In the genomic region with DNA sequence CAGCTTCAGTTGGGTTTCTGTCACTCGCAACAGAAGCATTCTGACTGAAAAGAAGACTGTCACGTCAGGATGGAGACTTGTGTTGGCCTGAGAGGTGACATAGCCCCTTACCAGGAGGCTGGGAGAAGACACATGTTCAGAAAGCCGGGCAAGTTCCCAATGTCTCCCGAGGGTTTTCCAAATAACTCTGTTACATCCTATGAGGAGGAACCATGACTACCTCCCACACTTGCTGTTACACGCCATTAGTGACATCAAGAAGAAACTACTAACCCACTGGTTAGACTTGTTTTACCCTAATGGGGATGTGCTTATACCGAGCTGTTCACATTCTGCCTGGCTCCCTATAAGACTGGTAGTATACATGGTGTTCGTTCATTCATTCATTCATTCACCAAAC, we compare ENCODE assay signal across 13 cellular contexts. TPM values are rescaled to one million over a fixed set of nuclear protein-coding genes. Genes with fewer than 3 reads are reported as not detected.
A peak's percentile ranks its signal among the peaks of the same experiment; 100 is the strongest.
DNase-seq lines count a peak whose midpoint lies in the region; ATAC-seq and TF ChIP-seq lines count a peak whose summit lies in the region.
"Had no signal": no experiment of that assay in that cellular context is flagged by ENCODE, and none has a peak within 500 bp of the region (broad histone marks: within the 10 kb centered on the region; RNA-seq: fewer than 3 reads in every experiment).

No MANE protein-coding gene starts in this region.

- ATAC-seq in IMR-90 (ENCODE audit: low read depth) (no peak), GM21423 (IDR thresholded peaks at IDR 0.05; ENCODE audit: unreplicated experiment) (no peak)

- H3K27ac ChIP-seq in IMR-90 (ENCODE audit: insufficient read depth, low read length): peak overlapping the region; percentile 43; the same call in 1 of the 2 replicates
- peak overlapping the region; percentile 90 for H3K27ac ChIP-seq in cingulate gyrus (ENCODE audit: low read depth, low read length)
- H3K27ac ChIP-seq in substantia nigra (ENCODE audit: low read depth, low read length, poor library complexity, severe bottlenecking): peak overlapping the region; percentile 91
- H3K27ac ChIP-seq: HL-60 had no signal

- no peak overlapping the region for H3K4me2 ChIP-seq in IMR-90 (ENCODE audit: low read depth, low read length)

- H2AK5ac ChIP-seq in IMR-90 (ENCODE audit: low read depth, low read length): peak overlapping the region; percentile 35; the same call in 1 of the 2 replicates

- TF ChIP-seq RAD21 in IMR-90 (IDR thresholded peaks at IDR 0.05; ENCODE audit: low read length): no peak

- no peak overlapping the region for H3K14ac ChIP-seq in IMR-90 (replicated peaks; ENCODE audit: low read depth, low read length)

- H2BK15ac ChIP-seq in IMR-90 (ENCODE audit: low read depth, low read length): no peak overlapping the region

- no CpG with 5 or more reads among the region's 7 CpGs for WGBS in IMR-90 (ENCODE audit: extremely low coverage in 2 of 2, insufficient read length in 1 of 2), 2 experiments

- H2BK20ac ChIP-seq in IMR-90 (ENCODE audit: low read depth, low read length): no peak overlapping the region

- peaks cover 22 to 76% of the 10 kb centered on the region in 2 experiments for H3K79me1 ChIP-seq in IMR-90 (ENCODE audit: low read depth in 1 of 2, low read length in 2 of 2)

- intact Hi-C loops in IMR-90 (cut with micrococcal nuclease): no loop called here

- dilution Hi-C loops in IMR-90 (cut with HindIII; ENCODE audit: low sequenced_read_pairs, unreplicated experiment): no loop called here

- H3K9me1 ChIP-seq in IMR-90 (ENCODE audit: insufficient read depth, low read length): peaks cover 30% of the 10 kb centered on the region

- no peak overlapping the region for H3K9ac ChIP-seq in IMR-90 (ENCODE audit: low read depth, low read length)

- H3K27me3 ChIP-seq in IMR-90 (ENCODE audit: control insufficient read depth, insufficient read depth, low read length): no peaks in the 10 kb centered on the region

- H2AFZ ChIP-seq in IMR-90 (replicated peaks; ENCODE audit: low read length, poor library complexity): no peak overlapping the region

- in situ Hi-C loops in IMR-90 (cut with MboI; ENCODE audit: low sequenced_read_pairs): no loop called here

- H3K36me3 ChIP-seq in IMR-90 (ENCODE audit: control insufficient read depth, insufficient read depth, low read length): peaks cover 26% of the 10 kb centered on the region; the same call in 1 of the 2 replicates

- H3K4me3 ChIP-seq in IMR-90 (ENCODE audit: insufficient read depth, low read depth, low read length): no peak overlapping the region

- no peak overlapping the region for H3K4me3 Mint-ChIP-seq in mesothelial cell of epicardium
- H3K4me3 Mint-ChIP-seq: activated CD8-positive, alpha-beta memory T cell treated with anti-CD3 and anti-CD28 coated beads, Interleukin-2, amount 10 ng/mL, durations not matched to agents 7 days and 5 days; activated naive CD4-positive, alpha-beta T cell treated with anti-CD3 and anti-CD28 coated beads, Interleukin-2, amount 50 U/mL, for 24 hours; CD4-positive, alpha-beta memory T cell had no signal

- no peak overlapping the region for H4K91ac ChIP-seq in IMR-90 (ENCODE audit: insufficient read depth, low read depth, low read length)

- H3K23ac ChIP-seq in IMR-90 (ENCODE audit: low read depth, low read length): no peak overlapping the region

- no peaks in the 10 kb centered on the region for H3K27me3 Mint-ChIP-seq in mesothelial cell of epicardium (ENCODE audit: low read depth)
- H3K27me3 Mint-ChIP-seq: activated naive CD4-positive, alpha-beta T cell treated with anti-CD3 and anti-CD28 coated beads, Interleukin-2, amount 50 U/mL, for 24 hours had no signal

- peak overlapping the region; percentile 8; the same call in 1 of the 2 replicates for H3K4ac ChIP-seq in IMR-90 (ENCODE audit: low read depth, low read length)

- POLR2A ChIA-PET in IMR-90 (lab: Charles Lee; ENCODE audit: unreplicated experiment): no interaction called here

- peaks cover 33% of the 10 kb centered on the region for H3K4me1 ChIP-seq in IMR-90 (ENCODE audit: control insufficient read depth, insufficient read depth, low read length)

- H3K9me3 Mint-ChIP-seq in mesothelial cell of epicardium: no peaks in the 10 kb centered on the region
- H3K9me3 Mint-ChIP-seq: activated naive CD4-positive, alpha-beta T cell treated with anti-CD3 and anti-CD28 coated beads, Interleukin-2, amount 50 U/mL, for 24 hours; CD4-positive, alpha-beta memory T cell had no signal

- H3K4me1 Mint-ChIP-seq in mesothelial cell of epicardium: peaks cover 31% of the 10 kb centered on the region
- H3K4me1 Mint-ChIP-seq: activated naive CD4-positive, alpha-beta T cell treated with anti-CD3 and anti-CD28 coated beads, Interleukin-2, amount 50 U/mL, for 24 hours had no signal

- peak overlapping the region; percentile 49 for H2AK9ac ChIP-seq in IMR-90 (replicated peaks; ENCODE audit: low read depth, low read length, poor library complexity)

- H3K56ac ChIP-seq in IMR-90 (ENCODE audit: extremely low read depth, insufficient read depth, low read length): no peak overlapping the region

- no peak overlapping the region for H2BK120ac ChIP-seq in IMR-90 (ENCODE audit: low read depth, low read length)

- CTCF ChIA-PET in IMR-90 (lab: Yijun Ruan, JAX): interaction anchor here (2.3 kb wide), 1 partner anchor 31 kb away, joined by 6 read pairs; no protein-coding TSS in a partner anchor

- no peak overlapping the region for H2BK5ac ChIP-seq in IMR-90 (ENCODE audit: low read depth, low read length, poor library complexity, severe bottlenecking)

- H3K27ac Mint-ChIP-seq in mesothelial cell of epicardium: peak overlapping the region; percentile 59
- H3K27ac Mint-ChIP-seq: activated CD8-positive, alpha-beta memory T cell treated with anti-CD3 and anti-CD28 coated beads, Interleukin-2, amount 10 ng/mL, durations not matched to agents 7 days and 5 days; activated naive CD4-positive, alpha-beta T cell treated with anti-CD3 and anti-CD28 coated beads, Interleukin-2, amount 50 U/mL, for 24 hours; CD4-positive, alpha-beta memory T cell had no signal

- H4K8ac ChIP-seq in IMR-90 (ENCODE audit: low read depth in 2 of 2, low read length in 2 of 2): no peak overlapping the region

- H4K5ac ChIP-seq in IMR-90 (ENCODE audit: low read depth, low read length): peak overlapping the region; percentile 7; the same call in 1 of the 2 replicates

- no peaks in the 10 kb centered on the region for H3K9me3 ChIP-seq in IMR-90 (ENCODE audit: control insufficient read depth, insufficient read depth, low read length)

- DNase-seq in IMR-90 (no peak), mesothelial cell of epicardium (ENCODE audit: low spot score in 2 of 2, unreplicated experiment in 2 of 2) (no peak), substantia nigra (lab: John Stamatoyannopoulos, UW) (peak in 1 of 49 donors; percentile 78), H4 (ENCODE audit: low spot score) (no peak), NAMALWA (ENCODE audit: low spot score) (no peak)
- DNase-seq in activated CD4-positive, alpha-beta T cell treated with anti-CD3 and anti-CD28 coated beads, Interleukin-2, amount 50 U/mL, for 4 hours: no peak
- DNase-seq: effector CD4-positive, alpha-beta T cell had no signal

- TF ChIP-seq CTCF in IMR-90 (conservative IDR thresholded peaks at IDR 0.05; ENCODE audit: low read depth, low read length): no peak
- TF ChIP-seq CTCF in mesothelial cell of epicardium (IDR thresholded peaks at IDR 0.05; ENCODE audit: unreplicated experiment): no peak

- H3K36me3 Mint-ChIP-seq in mesothelial cell of epicardium: peaks cover 17% of the 10 kb centered on the region
- H3K36me3 Mint-ChIP-seq: activated CD8-positive, alpha-beta memory T cell treated with anti-CD3 and anti-CD28 coated beads, Interleukin-2, amount 10 ng/mL, durations not matched to agents 7 days and 5 days; activated naive CD4-positive, alpha-beta T cell treated with anti-CD3 and anti-CD28 coated beads, Interleukin-2, amount 50 U/mL, for 24 hours; CD4-positive, alpha-beta memory T cell had no signal

- no peak overlapping the region for H3K18ac ChIP-seq in IMR-90 (ENCODE audit: low read depth, low read length)

- no TSS peak for BruUV-seq in IMR-90 (replicated peaks; lab: Mats Ljungman, UMichigan)

- no peak for TF ChIP-seq POLR2A in IMR-90 (IDR thresholded peaks at IDR 0.05; ENCODE audit: low read depth, low read length)

- H4K20me1 ChIP-seq in IMR-90 (ENCODE audit: insufficient read depth, low read length): peaks cover 54% of the 10 kb centered on the region

TF ChIP-seq in IMR-90, 13 proteins besides CTCF, POLR2A, EP300 and RAD21:
- no peak for TF ChIP-seq MAZ (IDR thresholded peaks at IDR 0.05; ENCODE audit: borderline replicate concordance, low read depth, low read length)
- TF ChIP-seq, protein P1, sequence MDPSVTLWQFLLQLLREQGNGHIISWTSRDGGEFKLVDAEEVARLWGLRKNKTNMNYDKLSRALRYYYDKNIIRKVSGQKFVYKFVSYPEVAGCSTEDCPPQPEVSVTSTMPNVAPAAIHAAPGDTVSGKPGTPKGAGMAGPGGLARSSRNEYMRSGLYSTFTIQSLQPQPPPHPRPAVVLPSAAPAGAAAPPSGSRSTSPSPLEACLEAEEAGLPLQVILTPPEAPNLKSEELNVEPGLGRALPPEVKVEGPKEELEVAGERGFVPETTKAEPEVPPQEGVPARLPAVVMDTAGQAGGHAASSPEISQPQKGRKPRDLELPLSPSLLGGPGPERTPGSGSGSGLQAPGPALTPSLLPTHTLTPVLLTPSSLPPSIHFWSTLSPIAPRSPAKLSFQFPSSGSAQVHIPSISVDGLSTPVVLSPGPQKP (IDR thresholded peaks at IDR 0.05; ENCODE audit: borderline replicate concordance, low read depth, low read length): no peak
- no peak for TF ChIP-seq FOS (IDR thresholded peaks at IDR 0.05; ENCODE audit: low read depth, low read length)
- TF ChIP-seq RCOR1 (IDR thresholded peaks at IDR 0.05; ENCODE audit: insufficient replicate concordance, low read length): no peak

RNA-seq across cellular contexts. Expression of gene SH3PXD2B, which starts 33.3 kb away (rescaled TPM):
- total RNA-seq in IMR-90 (2012; rRNA removed) (7.8 and 8.2 TPM in 2 replicates), mesothelial cell of epicardium (68.9 to 74.4 TPM (median 71.4 TPM) in 3 replicates)
- 14.4 and 15.0 TPM in 2 replicates for polyA plus RNA-seq in IMR-90 (2012; rRNA removed)
- 6.6 and 11.4 TPM in 2 replicates for polyA plus RNA-seq in IMR-90 (2012; cell fraction: cytosol; rRNA removed)
- 16.7 and 24.7 TPM in 2 replicates for polyA plus RNA-seq in IMR-90 (2012; cell fraction: nucleus; rRNA removed; ENCODE audit: low replicate concordance)
- 7.7 and 9.4 TPM in 2 replicates for total RNA-seq in H4 (2014; rRNA removed; shearing (Covaris generic))
- polyA plus RNA-seq: CD4-positive, alpha-beta memory T cell had no signal
